18 cellular contexts compared by ENCODE assay signal in genomic region chr1:190738321-190738720, GRCh38.
"Had no signal": no experiment of that assay in that cellular context is flagged by ENCODE, and none has a peak within 500 bp of the region (broad histone marks: within the 10 kb centered on the region; RNA-seq: fewer than 3 reads in every experiment).

No MANE protein-coding gene starts in this region.

- H3K36me3 ChIP-seq: lower lobe of right lung, prostate gland had no signal

- H3K4me3 ChIP-seq: lower lobe of right lung, prostate gland had no signal

- H3K27ac ChIP-seq: lower lobe of right lung, prostate gland, VCaP had no signal

- H3K36me3 Mint-ChIP-seq: activated CD4-positive, alpha-beta memory T cell treated with anti-CD3 and anti-CD28 coated beads for 36 hours; activated naive CD4-positive, alpha-beta T cell treated with anti-CD3 and anti-CD28 coated beads, Interleukin-2, amount 50 U/mL, for 72 hours; naive thymus-derived CD4-positive, alpha-beta T cell; stimulated activated naive B cell treated with anti-CD40 and anti-IgM and Interleukin-4, amounts not matched to agents 10 μg/mL and 1 μg/mL and 100 μg/mL, for 72 hours had no signal

- H3K27me3 Mint-ChIP-seq: activated CD4-positive, alpha-beta memory T cell treated with anti-CD3 and anti-CD28 coated beads for 36 hours; naive thymus-derived CD4-positive, alpha-beta T cell; stimulated activated naive B cell treated with anti-CD40 and anti-IgM and Interleukin-4, amounts not matched to agents 10 μg/mL and 1 μg/mL and 100 μg/mL, for 72 hours had no signal

- H3K4me3 Mint-ChIP-seq: activated CD4-positive, alpha-beta memory T cell treated with anti-CD3 and anti-CD28 coated beads for 36 hours; activated T-cell treated with anti-CD3 and anti-CD28 coated beads, Interleukin-2, amount 50 U/mL, for 4 hours; naive thymus-derived CD4-positive, alpha-beta T cell; stimulated activated naive B cell treated with anti-CD40 and anti-IgM and Interleukin-4, amounts not matched to agents 10 μg/mL and 1 μg/mL and 100 μg/mL, for 72 hours had no signal

- H3K9me3 Mint-ChIP-seq: activated CD4-positive, alpha-beta memory T cell treated with anti-CD3 and anti-CD28 coated beads for 36 hours had no signal

- DNase-seq: activated CD4-positive, alpha-beta memory T cell treated with anti-CD3 and anti-CD28 coated beads for 36 hours; activated effector memory CD4-positive, alpha-beta T cell treated with anti-CD3 and anti-CD28 coated beads, Interleukin-2, amount 50 U/mL, for 16 hours; activated T-cell treated with anti-CD3 and anti-CD28 coated beads, Interleukin-2, amount 50 U/mL, for 4 hours; anterior cingulate cortex; hippocampal formation; lower lobe of right lung; midbrain; naive thymus-derived CD4-positive, alpha-beta T cell; occipital lobe; stimulated activated CD4-positive, alpha-beta T cell treated with anti-CD3 and anti-CD28 coated beads, Interleukin-2, amount 100 ng/mL, for 24 hours; stimulated activated naive B cell treated with anti-CD40 and anti-IgM and Interleukin-4, amounts not matched to agents 10 μg/mL and 1 μg/mL and 100 μg/mL, for 72 hours; T1000; trophoblast cell had no signal

- H3K4me1 ChIP-seq: lower lobe of right lung, prostate gland had no signal

- H3K4me1 Mint-ChIP-seq: naive thymus-derived CD4-positive, alpha-beta T cell; stimulated activated naive B cell treated with anti-CD40 and anti-IgM and Interleukin-4, amounts not matched to agents 10 μg/mL and 1 μg/mL and 100 μg/mL, for 72 hours had no signal

- ATAC-seq: activated naive CD4-positive, alpha-beta T cell treated with anti-CD3 and anti-CD28 coated beads, Interleukin-2, amount 50 U/mL, for 72 hours; activated T-cell treated with anti-CD3 and anti-CD28 coated beads, Interleukin-2, amount 50 U/mL, for 4 hours; lower lobe of right lung; naive thymus-derived CD4-positive, alpha-beta T cell; sciatic nerve; stimulated activated naive B cell treated with anti-CD40 and anti-IgM and Interleukin-4, amounts not matched to agents 10 μg/mL and 1 μg/mL and 100 μg/mL, for 72 hours had no signal

- H3K9me3 ChIP-seq: lower lobe of right lung, prostate gland had no signal

- FAIRE-seq: endothelial cell of umbilical vein had no signal

- H3K27ac Mint-ChIP-seq: activated CD4-positive, alpha-beta memory T cell treated with anti-CD3 and anti-CD28 coated beads for 36 hours; activated naive CD4-positive, alpha-beta T cell treated with anti-CD3 and anti-CD28 coated beads, Interleukin-2, amount 50 U/mL, for 72 hours; naive thymus-derived CD4-positive, alpha-beta T cell; stimulated activated naive B cell treated with anti-CD40 and anti-IgM and Interleukin-4, amounts not matched to agents 10 μg/mL and 1 μg/mL and 100 μg/mL, for 72 hours had no signal
